Comparison of ENCODE assay signal across 1 cellular context in the genomic region with DNA sequence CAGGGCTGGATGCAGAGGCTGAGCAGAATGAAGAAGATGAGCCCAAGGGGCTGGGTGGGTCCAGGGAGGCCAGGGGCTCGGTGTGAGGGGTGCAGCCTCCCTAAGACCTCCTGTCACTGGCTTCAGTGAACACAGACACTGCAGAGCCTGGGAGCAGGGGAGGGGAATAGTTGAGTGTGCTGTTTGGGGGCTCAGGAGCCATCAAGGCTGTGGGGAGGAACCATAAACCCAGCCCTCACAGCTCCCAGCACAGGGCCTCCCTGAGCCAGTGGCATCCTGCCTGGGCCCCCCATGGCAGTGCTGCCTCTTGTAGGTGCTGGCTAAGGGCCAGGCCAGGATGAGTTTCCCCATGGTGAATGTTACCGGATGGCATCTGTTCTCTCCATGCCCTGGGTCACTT.
TF ChIP-seq lines count a peak whose summit lies in the region.

No MANE protein-coding gene starts in this region.

TF ChIP-seq in IMR-90, 13 proteins besides CTCF, POLR2A, EP300 and RAD21 (continued from another document):
- TF ChIP-seq, protein P1, sequence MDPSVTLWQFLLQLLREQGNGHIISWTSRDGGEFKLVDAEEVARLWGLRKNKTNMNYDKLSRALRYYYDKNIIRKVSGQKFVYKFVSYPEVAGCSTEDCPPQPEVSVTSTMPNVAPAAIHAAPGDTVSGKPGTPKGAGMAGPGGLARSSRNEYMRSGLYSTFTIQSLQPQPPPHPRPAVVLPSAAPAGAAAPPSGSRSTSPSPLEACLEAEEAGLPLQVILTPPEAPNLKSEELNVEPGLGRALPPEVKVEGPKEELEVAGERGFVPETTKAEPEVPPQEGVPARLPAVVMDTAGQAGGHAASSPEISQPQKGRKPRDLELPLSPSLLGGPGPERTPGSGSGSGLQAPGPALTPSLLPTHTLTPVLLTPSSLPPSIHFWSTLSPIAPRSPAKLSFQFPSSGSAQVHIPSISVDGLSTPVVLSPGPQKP (IDR thresholded peaks at IDR 0.05; ENCODE audit: borderline replicate concordance, low read depth, low read length): no peak
- TF ChIP-seq CEBPB (IDR thresholded peaks at IDR 0.05; ENCODE audit: low read depth, low read length): no peak
- TF ChIP-seq MAFK (IDR thresholded peaks at IDR 0.05; ENCODE audit: low read depth, low read length): no peak
- TF ChIP-seq CHD1 (IDR thresholded peaks at IDR 0.05; ENCODE audit: low read depth, low read length): no peak
- no peak for TF ChIP-seq BHLHE40 (IDR thresholded peaks at IDR 0.05; ENCODE audit: low read depth, low read length)
- no peak for TF ChIP-seq FOS (IDR thresholded peaks at IDR 0.05; ENCODE audit: low read depth, low read length)
- TF ChIP-seq SMC3 (IDR thresholded peaks at IDR 0.05; ENCODE audit: low read depth, low read length): no peak
- TF ChIP-seq RCOR1 (IDR thresholded peaks at IDR 0.05; ENCODE audit: insufficient replicate concordance, low read length): no peak
- no peak for TF ChIP-seq USF2 (IDR thresholded peaks at IDR 0.05; ENCODE audit: low read depth, low read length)
